Comparison of ENCODE assay signal across 2 cellular contexts in genomic region chr17:20565245-20565644, GRCh38. TPM values are rescaled to one million over a fixed set of nuclear protein-coding genes. Genes with fewer than 3 reads are reported as not detected.
"Had no signal": no experiment of that assay in that cellular context is flagged by ENCODE, and none has a peak within 500 bp of the region (broad histone marks: within the 10 kb centered on the region; RNA-seq: fewer than 3 reads in every experiment).

No MANE protein-coding gene starts in this region.

RNA-seq across cellular contexts. Expression of gene CDRT15L2, which starts 14.3 kb away (rescaled TPM):
- total RNA-seq: G401, GM12878 had no signal
- polyA plus RNA-seq: GM12878 had no signal
